In genomic region chr16:31142109-31143035, GRCh38 we compare ENCODE assay signal across 1 cellular context.
TF ChIP-seq lines count a peak whose summit lies in the region.

No MANE protein-coding gene starts in this region.

TF ChIP-seq in K562, 482 proteins besides CTCF, POLR2A, EP300 and RAD21 (continued from another document and continues in another):
- TF ChIP-seq CUX1 (CRISPR knock-in tag; IDR thresholded peaks at IDR 0.05) (no peak), RUNX1 (IDR thresholded peaks at IDR 0.05; ENCODE audit: low read depth) (no peak), XRCC4 (IDR thresholded peaks at IDR 0.05; ENCODE audit: extremely low read depth, insufficient read depth, insufficient read length) (no peak), HMGN3 (IDR thresholded peaks at IDR 0.05; ENCODE audit: borderline replicate concordance, extremely low read depth, insufficient read length, low read depth, low read length) (peak; percentile 78), PREB (CRISPR knock-in tag; IDR thresholded peaks at IDR 0.05) (no peak), ZBTB17 (CRISPR knock-in tag; IDR thresholded peaks at IDR 0.05) (no peak), ZC3H11A (IDR thresholded peaks at IDR 0.05; ENCODE audit: low read depth, low read length) (no peak), ZNF398 (CRISPR knock-in tag; IDR thresholded peaks at IDR 0.05) (no peak), AFF4 (CRISPR knock-in tag; IDR thresholded peaks at IDR 0.05) (no peak), ZNF143 (CRISPR knock-in tag; IDR thresholded peaks at IDR 0.05) (no peak; the same call in 1 of the 2 replicates), MAFK (IDR thresholded peaks at IDR 0.05; ENCODE audit: low read length) (no peak), HLTF (IDR thresholded peaks at IDR 0.05) (no peak), ILF3 (IDR thresholded peaks at IDR 0.05; ENCODE audit: borderline replicate concordance) (no peak), NFATC3 (IDR thresholded peaks at IDR 0.05) (no peak), ZNF175 (CRISPR knock-in tag; IDR thresholded peaks at IDR 0.05; ENCODE audit: low read depth) (no peak), ZNF239 (CRISPR knock-in tag; IDR thresholded peaks at IDR 0.05) (no peak), CBX8 (IDR thresholded peaks at IDR 0.05; ENCODE audit: borderline replicate concordance, extremely low read depth, low read depth, low read length, poor library complexity, severe bottlenecking) (no peak), PML (IDR thresholded peaks at IDR 0.05; ENCODE audit: low read length) (no peak), BCOR (IDR thresholded peaks at IDR 0.05) (no peak), CTCFL (IDR thresholded peaks at IDR 0.05; ENCODE audit: borderline replicate concordance, insufficient read depth, low read depth, low read length, poor library complexity, severe bottlenecking) (peak; percentile 64), BRF2 (IDR thresholded peaks at IDR 0.05; ENCODE audit: borderline replicate concordance, insufficient read depth, insufficient read length) (no peak), HSF4 (CRISPR knock-in tag; IDR thresholded peaks at IDR 0.05; ENCODE audit: borderline replicate concordance) (no peak), ZNF318 (IDR thresholded peaks at IDR 0.05; ENCODE audit: borderline replicate concordance in 1 of 2, low read depth in 1 of 2) (no peak), ZNF740 (CRISPR knock-in tag; IDR thresholded peaks at IDR 0.05) (0 out of 2 replicates have a peak, but pooled peaks have one; percentile 8), ZNF740 (tag; IDR thresholded peaks at IDR 0.05) (no peak), NBN (IDR thresholded peaks at IDR 0.05; ENCODE audit: low read depth) (no peak), BCL6 (CRISPR knock-in tag; IDR thresholded peaks at IDR 0.05) (no peak), NONO (IDR thresholded peaks at IDR 0.05; ENCODE audit: low read depth in 2 of 2, low read length in 1 of 2) (peak in 1 of 2 experiments; percentile 90; a peak in 2 of 4 replicates)
